9 cellular contexts compared by ENCODE assay signal in the genomic region with DNA sequence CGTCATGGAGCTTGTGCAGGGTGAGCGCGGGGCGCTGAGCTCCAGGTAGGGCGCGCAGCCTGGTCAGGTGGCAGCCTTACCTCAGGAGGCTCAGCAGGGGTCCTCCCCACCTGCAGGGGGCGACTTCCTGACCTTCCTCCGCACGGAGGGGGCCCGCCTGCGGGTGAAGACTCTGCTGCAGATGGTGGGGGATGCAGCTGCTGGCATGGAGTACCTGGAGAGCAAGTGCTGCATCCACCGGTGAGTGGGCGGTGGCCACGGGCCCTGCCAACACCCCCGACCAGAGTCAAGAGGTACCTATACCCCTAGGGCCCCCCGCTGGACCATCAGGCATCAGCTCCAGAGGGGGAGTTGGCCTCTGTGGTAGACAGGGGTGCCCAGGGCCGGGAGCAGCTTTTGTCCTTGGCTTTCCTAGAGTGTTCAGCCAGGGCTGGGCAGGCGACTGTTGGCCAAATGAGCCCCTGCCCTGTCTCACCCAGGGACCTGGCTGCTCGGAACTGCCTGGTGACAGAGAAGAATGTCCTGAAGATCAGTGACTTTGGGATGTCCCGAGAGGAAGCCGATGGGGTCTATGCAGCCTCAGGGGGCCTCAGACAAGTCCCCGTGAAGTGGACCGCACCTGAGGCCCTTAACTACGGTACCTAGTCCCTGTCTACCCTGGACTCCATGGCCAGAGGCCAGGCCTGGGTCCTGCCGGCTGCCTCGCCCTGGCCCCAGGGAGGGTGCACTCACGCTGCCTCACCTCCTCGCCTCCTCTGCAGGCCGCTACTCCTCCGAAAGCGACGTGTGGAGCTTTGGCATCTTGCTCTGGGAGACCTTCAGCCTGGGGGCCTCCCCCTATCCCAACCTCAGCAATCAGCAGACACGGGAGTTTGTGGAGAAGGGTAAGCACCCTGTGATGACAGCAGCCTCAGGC. TPM values are rescaled to one million over a fixed set of nuclear protein-coding genes. Genes with fewer than 3 reads are reported as not detected.
DNase-seq lines count a peak whose midpoint lies in the region; ATAC-seq and TF ChIP-seq lines count a peak whose summit lies in the region.
"Had no signal": no experiment of that assay in that cellular context is flagged by ENCODE, and none has a peak within 500 bp of the region (broad histone marks: within the 10 kb centered on the region; RNA-seq: fewer than 3 reads in every experiment).

No MANE protein-coding gene starts in this region.

- no peaks in the 10 kb centered on the region for H3K27me3 ChIP-seq in kidney epithelial cell (ENCODE audit: control insufficient read depth, insufficient read depth, low read length)

- H3K4me3 ChIP-seq in kidney epithelial cell (ENCODE audit: low read depth, low read length): no peak overlapping the region

- ATAC-seq in esophagus mucosa (no peak), HG03108 (IDR thresholded peaks at IDR 0.05; ENCODE audit: unreplicated experiment) (no peak)

- DNase-seq in NCI-H1694 (lab: John Stamatoyannopoulos, UW): peak; percentile 26
- DNase-seq in kidney epithelial cell (ENCODE audit: low read depth): no peak
- no peak for DNase-seq in stimulated activated naive CD4-positive, alpha-beta T cell (lab: John Stamatoyannopoulos, UW)
- DNase-seq: activated CD8-positive, alpha-beta memory T cell treated with anti-CD3 and anti-CD28 coated beads for 24 hours; NCI-H226; SW 1271 had no signal

- no peaks in the 10 kb centered on the region for H3K36me3 ChIP-seq in kidney epithelial cell (ENCODE audit: control insufficient read depth, insufficient read depth, low read length)

- TF ChIP-seq CTCF in GM12874 (IDR thresholded peaks at IDR 0.05; ENCODE audit: insufficient read depth, low read depth, low read length): peak; percentile 15; the same call in 1 of the 2 replicates
- peak; percentile 18 for TF ChIP-seq CTCF in kidney epithelial cell (IDR thresholded peaks at IDR 0.05; ENCODE audit: insufficient read depth, low read length, poor library complexity, severe bottlenecking)

RNA-seq across cellular contexts. Expression of gene FES, which starts 9.1 kb away (rescaled TPM):
- total RNA-seq in kidney epithelial cell (15.1 and 15.6 TPM in 2 replicates), esophagus mucosa (3.8 TPM)

RNA-seq across cellular contexts. Expression of gene MAN2A2, which starts 9.7 kb away (rescaled TPM):
- total RNA-seq in kidney epithelial cell (31.1 and 33.3 TPM in 2 replicates), esophagus mucosa (15.3 TPM)

RNA-seq across cellular contexts. Expression of gene FURIN, which starts 25.0 kb away (rescaled TPM):
- total RNA-seq in kidney epithelial cell: 103 and 124 TPM in 2 replicates
- 30.6 TPM for total RNA-seq in esophagus mucosa

RNA-seq across cellular contexts. Expression of gene HDDC3, which starts 38.9 kb away (rescaled TPM):
- total RNA-seq in kidney epithelial cell (20.0 and 24.4 TPM in 2 replicates), esophagus mucosa (10.6 TPM)

RNA-seq across cellular contexts. Expression of gene UNC45A, which starts 41.7 kb away (rescaled TPM):
- total RNA-seq in kidney epithelial cell: 50.1 and 62.7 TPM in 2 replicates
- 48.9 TPM for total RNA-seq in esophagus mucosa
